17 cellular contexts compared by ENCODE assay signal in the genomic region with DNA sequence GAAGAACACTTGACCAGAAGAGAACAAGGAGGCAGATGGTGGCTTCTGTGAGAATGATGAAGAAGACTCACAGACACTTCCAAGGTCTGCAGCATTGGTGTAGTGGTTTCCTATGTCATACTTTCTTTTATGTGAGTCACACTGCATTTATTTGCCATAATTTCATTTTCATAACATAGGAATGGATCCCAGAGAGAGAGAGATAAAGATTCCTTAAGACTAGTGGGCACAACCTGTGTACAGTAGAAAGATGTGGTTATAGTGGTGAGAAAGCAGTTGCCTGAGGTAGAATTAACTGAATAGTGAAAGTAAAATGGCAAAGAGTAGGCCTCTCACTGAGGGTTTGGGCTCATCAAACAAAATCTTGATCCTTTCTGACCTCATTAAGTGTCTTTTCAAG. TPM values are rescaled to one million over a fixed set of nuclear protein-coding genes. Genes with fewer than 3 reads are reported as not detected.
A peak's percentile ranks its signal among the peaks of the same experiment; 100 is the strongest.
DNase-seq lines count a peak whose midpoint lies in the region; ATAC-seq and TF ChIP-seq lines count a peak whose summit lies in the region.
"Had no signal": no experiment of that assay in that cellular context is flagged by ENCODE, and none has a peak within 500 bp of the region (broad histone marks: within the 10 kb centered on the region; RNA-seq: fewer than 3 reads in every experiment).

No MANE protein-coding gene starts in this region.

- H3K9me2 ChIP-seq in OCI-LY1 (ENCODE audit: low read depth, low read length): no peaks in the 10 kb centered on the region

- H3K27ac ChIP-seq in OCI-LY1 (ENCODE audit: low read depth, low read length, poor library complexity, severe bottlenecking) (peak overlapping the region; percentile 76), fibroblast of lung (ENCODE audit: insufficient read depth, low read length) (no peak overlapping the region)
- H3K27ac ChIP-seq: esophagus squamous epithelium, HL-60 had no signal

- H3K27me3 ChIP-seq in OCI-LY1 (ENCODE audit: insufficient read depth, low read length) (no peaks in the 10 kb centered on the region), fibroblast of lung (ENCODE audit: control insufficient read depth, insufficient read depth, low read length) (no peaks in the 10 kb centered on the region)
- H3K27me3 ChIP-seq: esophagus squamous epithelium had no signal

- no peaks in the 10 kb centered on the region for H3F3A ChIP-seq in OCI-LY1 (ENCODE audit: insufficient read depth, low read length)

- H2AFZ ChIP-seq in OCI-LY1 (ENCODE audit: low read length) (no peak overlapping the region), fibroblast of lung (ENCODE audit: low read length) (no peak overlapping the region)

- H3K4me3 ChIP-seq in OCI-LY1 (ENCODE audit: low read depth, low read length, poor library complexity, severe bottlenecking) (no peak overlapping the region), fibroblast of lung (replicated peaks in 1 of 4; ENCODE audit: control extremely low read depth in 1 of 4, insufficient read depth in 1 of 4, low read depth in 3 of 4, low read length in 4 of 4) (no peak overlapping the region)
- H3K4me3 ChIP-seq: esophagus squamous epithelium had no signal

- H3K79me2 ChIP-seq in OCI-LY1 (ENCODE audit: insufficient read depth, low read length): no peaks in the 10 kb centered on the region
- no peaks in the 10 kb centered on the region for H3K79me2 ChIP-seq in fibroblast of lung (ENCODE audit: control insufficient read depth, insufficient read depth, low read length)

- H4K20me1 ChIP-seq in OCI-LY1 (ENCODE audit: insufficient read depth, low read length) (no peaks in the 10 kb centered on the region), fibroblast of lung (ENCODE audit: control insufficient read depth, extremely low read depth, insufficient read depth, low read length) (no peaks in the 10 kb centered on the region)

- H3K9me3 ChIP-seq in OCI-LY1 (ENCODE audit: low read length) (no peaks in the 10 kb centered on the region), fibroblast of lung (ENCODE audit: control insufficient read depth, insufficient read depth, low read depth, low read length) (no peaks in the 10 kb centered on the region)
- H3K9me3 ChIP-seq: esophagus squamous epithelium had no signal

- H3K4me1 ChIP-seq in OCI-LY1 (ENCODE audit: insufficient read depth, low read length, severe bottlenecking) (peaks cover 38% of the 10 kb centered on the region), fibroblast of lung (ENCODE audit: control insufficient read depth, extremely low read depth, insufficient read depth, low read length) (no peaks in the 10 kb centered on the region)

- peak; percentile 1 for DNase-seq in EL
- DNase-seq in fibroblast of lung (ENCODE audit: low read depth in 2 of 2): peak in 1 of 2 donors; percentile 4
- no peak for DNase-seq in NCI-H2029 (lab: John Stamatoyannopoulos, UW)
- DNase-seq in midbrain (lab: John Stamatoyannopoulos, UW): no peak
- DNase-seq: cortex of kidney, esophagus squamous epithelium, HCEC 1CT, kidney, NCI-H1930, NCI-H524 treated with DMSO at 0.1 percent for 48 hours, nucleus accumbens, trophoblast cell had no signal

- H3K9ac ChIP-seq in OCI-LY1 (ENCODE audit: low read length) (no peak overlapping the region), fibroblast of lung (ENCODE audit: insufficient read depth, low read length) (no peak overlapping the region)

- TF ChIP-seq CTCF in OCI-LY1 (IDR thresholded peaks at IDR 0.05; ENCODE audit: low read length) (no peak), fibroblast of lung (conservative IDR thresholded peaks at IDR 0.05 in 1 of 2, IDR thresholded peaks at IDR 0.05 in 1 of 2; ENCODE audit: low read depth in 1 of 2, low read length in 2 of 2) (no peak)

- no peak overlapping the region for H3K4me2 ChIP-seq in OCI-LY1 (ENCODE audit: low read length)
- peak overlapping the region; percentile 9 for H3K4me2 ChIP-seq in fibroblast of lung (ENCODE audit: extremely low read depth, insufficient read depth, low read length)

- ATAC-seq in GM21723 (IDR thresholded peaks at IDR 0.05; ENCODE audit: unreplicated experiment) (peak; percentile 60), HG03159 (IDR thresholded peaks at IDR 0.05; ENCODE audit: unreplicated experiment) (no peak)

- H3K36me3 ChIP-seq in OCI-LY1 (ENCODE audit: insufficient read depth, low read length) (no peaks in the 10 kb centered on the region), fibroblast of lung (ENCODE audit: control insufficient read depth, insufficient read depth, low read length) (no peaks in the 10 kb centered on the region)
- H3K36me3 ChIP-seq: esophagus squamous epithelium had no signal

RNA-seq across cellular contexts. Expression of a gene that starts 7.6 kb away (rescaled TPM):
- total RNA-seq in fibroblast of lung: 1.5 and 2.5 TPM in 2 replicates
- 1.4 and 3.3 TPM in 2 replicates for polyA plus RNA-seq in fibroblast of lung
- polyA plus RNA-seq in fibroblast of lung (2012): 2.6 and 8.7 TPM in 2 replicates
- polyA minus RNA-seq in fibroblast of lung (ENCODE audit: low replicate concordance): 0.67 and 1.7 TPM in 2 replicates
- total RNA-seq: mesothelial cell of epicardium had no signal
